ENCODE assay signal across 8 cellular contexts in the genomic region with DNA sequence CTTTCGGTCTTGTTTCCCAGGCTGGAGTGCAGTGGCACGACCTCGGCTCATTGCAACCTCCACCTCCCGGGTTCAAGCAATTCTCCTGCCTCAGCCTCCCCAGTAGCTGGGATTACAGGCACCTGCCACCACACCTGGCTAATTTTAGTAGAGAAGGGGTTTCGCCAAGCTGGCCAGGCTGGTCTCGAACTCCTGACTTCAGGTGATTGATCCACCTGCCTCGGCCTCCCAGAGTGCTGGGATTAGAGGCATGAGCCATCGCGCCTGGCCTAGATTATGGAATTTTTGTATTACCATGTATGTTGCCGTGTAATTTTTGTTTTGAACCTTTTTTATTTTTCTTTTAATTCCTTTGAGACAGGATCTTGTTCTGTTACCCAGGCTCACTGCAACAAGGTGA.
DNase-seq lines count a peak whose midpoint lies in the region; FAIRE-seq and TF ChIP-seq lines count a peak whose summit lies in the region.
"Not testable (repeated sequence)": the region's sequence is repeated elsewhere in the genome, so short reads cannot be mapped to it uniquely, and the experiment has no call there.

No MANE protein-coding gene starts in this region.

- WGBS in tibial nerve, 2 donors, result 76 to 79% methylated on average over 10 of the region's 10 CpGs

- peaks cover 11 to 20% (median 13%) of the 10 kb centered on the region in 4 donors for H3K4me1 Mint-ChIP-seq in CD4-positive, alpha-beta memory T cell
- peaks cover 28% of the 10 kb centered on the region for H3K4me1 Mint-ChIP-seq in activated CD4-positive, alpha-beta T cell treated with anti-CD3 and anti-CD28 coated beads, Interleukin-2, amount 10 ng/mL, durations not matched to agents 24 days and 14 days
- peaks cover 12% of the 10 kb centered on the region for H3K4me1 Mint-ChIP-seq in astrocyte (ENCODE audit: low read depth, unreplicated experiment)

- H3K4me3 ChIP-seq in CD4-positive, alpha-beta memory T cell (ENCODE audit: low read length in 2 of 2); NT2/D1 (ENCODE audit: insufficient read length, low read depth); astrocyte (ENCODE audit: insufficient read depth, low read depth, low read length); osteoblast (ENCODE audit: insufficient read depth, low read length): not testable (repeated sequence)
- H3K4me3 ChIP-seq in iPS-18a (ENCODE audit: low read length) (peak overlapping the region; percentile 90), tibial nerve (peak overlapping the region in 1 of 4 donors; percentile 49)

- H3K4me1 ChIP-seq in CD4-positive, alpha-beta memory T cell (ENCODE audit: insufficient read depth, low read length), result peaks cover 58% of the 10 kb centered on the region
- H3K4me1 ChIP-seq in NT2/D1 (ENCODE audit: insufficient read depth, insufficient read length), result not testable (repeated sequence)
- H3K4me1 ChIP-seq in astrocyte (ENCODE audit: insufficient read depth, low read length) (peaks cover 49% of the 10 kb centered on the region), iPS-18a (ENCODE audit: control insufficient read depth, low read depth, low read length) (peaks cover 15% of the 10 kb centered on the region), osteoblast (ENCODE audit: insufficient read depth, low read length) (peaks cover 42% of the 10 kb centered on the region), tibial nerve (peaks cover 0 to 38% (median 12%) of the 10 kb centered on the region in 4 donors)

- H3K27ac Mint-ChIP-seq in CD4-positive, alpha-beta memory T cell, result peak overlapping the region in 4 of 7 donors; percentile 15 to 76 (median 26)
- peak overlapping the region; percentile 73 for H3K27ac Mint-ChIP-seq in activated CD4-positive, alpha-beta T cell treated with anti-CD3 and anti-CD28 coated beads, Interleukin-2, amount 10 ng/mL, durations not matched to agents 24 days and 14 days
- H3K27ac Mint-ChIP-seq in astrocyte (ENCODE audit: unreplicated experiment), result peak overlapping the region; percentile 5

- H3K27ac ChIP-seq in CD4-positive, alpha-beta memory T cell (ENCODE audit: low read depth, low read length); iPS-18a (ENCODE audit: low read length): not testable (repeated sequence)
- H3K27ac ChIP-seq in astrocyte (ENCODE audit: low read depth, low read length) (peak overlapping the region; percentile 98), epithelial cell of prostate (peak overlapping the region; percentile 100), osteoblast (ENCODE audit: low read depth, low read length) (peak overlapping the region; percentile 99), tibial nerve (peak overlapping the region in 3 of 4 donors; percentile 85 to 97 (median 90))

- POLR2A ChIA-PET in CD4-positive, alpha-beta memory T cell (lab: Charles Lee; ENCODE audit: partially characterized antibody), result interaction anchor here (2.7 to 4.6 kb wide), 2 partner anchors 11 to 149 kb away, joined by 12 to 166 read pairs; no protein-coding TSS in a partner anchor

- peak overlapping the region; percentile 80 for H3K9ac ChIP-seq in NT2/D1 (ENCODE audit: insufficient read length, low read depth)
- H3K9ac ChIP-seq in astrocyte (ENCODE audit: low read length); iPS-18a (ENCODE audit: low read length): not testable (repeated sequence)

- H3K79me2 ChIP-seq in astrocyte (ENCODE audit: insufficient read depth, low read length), result peaks cover 13% of the 10 kb centered on the region
- H3K79me2 ChIP-seq in osteoblast (ENCODE audit: insufficient read depth, low read length), result not testable (repeated sequence)

- FAIRE-seq in astrocyte (lab: Jason Lieb, UNC), result not testable (repeated sequence)

- H2AFZ ChIP-seq in astrocyte (ENCODE audit: low read depth, low read length); osteoblast (ENCODE audit: low read length): not testable (repeated sequence)

- DNase-seq in CD4-positive, alpha-beta memory T cell; NT2/D1 (ENCODE audit: low read depth, low spot score); activated CD4-positive, alpha-beta T cell treated with anti-CD3 and anti-CD28 coated beads, Interleukin-2, amount 10 ng/mL, durations not matched to agents 24 days and 14 days; astrocyte (ENCODE audit: low read depth); epithelial cell of prostate (ENCODE audit: low read depth, low spot score); osteoblast (ENCODE audit: insufficient read length, low spot score, missing footprints); tibial nerve (ENCODE audit: low spot score in 2 of 2): not testable (repeated sequence)

- not testable (repeated sequence) for H3K36me3 Mint-ChIP-seq in CD4-positive, alpha-beta memory T cell; astrocyte (ENCODE audit: low read depth, unreplicated experiment)
- H3K36me3 Mint-ChIP-seq in activated CD4-positive, alpha-beta T cell treated with anti-CD3 and anti-CD28 coated beads, Interleukin-2, amount 10 ng/mL, durations not matched to agents 24 days and 14 days (ENCODE audit: low read depth), result peaks cover 11% of the 10 kb centered on the region

- TF ChIP-seq CTCF in astrocyte (IDR thresholded peaks at IDR 0.05; ENCODE audit: insufficient read depth, low read depth, low read length); osteoblast (IDR thresholded peaks at IDR 0.05; ENCODE audit: extremely low read depth, low read depth, low read length); tibial nerve (IDR thresholded peaks at IDR 0.05): not testable (repeated sequence)

- intact Hi-C loops in CD4-positive, alpha-beta memory T cell (cut with micrococcal nuclease), result not testable (repeated sequence)
- intact Hi-C loops in activated CD4-positive, alpha-beta T cell treated with anti-CD3 and anti-CD28 coated beads, Interleukin-2, amount 10 ng/mL, durations not matched to agents 24 days and 14 days (cut with micrococcal nuclease), result loop anchor here (10.0 kb wide), 1 partner anchor 962 kb away; no protein-coding TSS in a partner anchor

- not testable (repeated sequence) for H3K9me3 Mint-ChIP-seq in CD4-positive, alpha-beta memory T cell; activated CD4-positive, alpha-beta T cell treated with anti-CD3 and anti-CD28 coated beads, Interleukin-2, amount 10 ng/mL, durations not matched to agents 24 days and 14 days; astrocyte (ENCODE audit: unreplicated experiment)

- H3K4me2 ChIP-seq in astrocyte (ENCODE audit: low read length) (peak overlapping the region; percentile 88), osteoblast (ENCODE audit: insufficient read depth, low read length) (peak overlapping the region; percentile 87)

- not testable (repeated sequence) for H3K4me3 Mint-ChIP-seq in CD4-positive, alpha-beta memory T cell; astrocyte (ENCODE audit: unreplicated experiment)
- peak overlapping the region; percentile 31 for H3K4me3 Mint-ChIP-seq in activated CD4-positive, alpha-beta T cell treated with anti-CD3 and anti-CD28 coated beads, Interleukin-2, amount 10 ng/mL, durations not matched to agents 24 days and 14 days

- CTCF ChIA-PET in CD4-positive, alpha-beta memory T cell (lab: Charles Lee; ENCODE audit: partially characterized antibody), result interaction anchor here (1.4 to 4.0 kb wide), 2 partner anchors 12 to 21 kb away, joined by 6 to 52 read pairs; no protein-coding TSS in a partner anchor

- H3K27me3 ChIP-seq in CD4-positive, alpha-beta memory T cell (ENCODE audit: insufficient read depth, low read length); NT2/D1 (ENCODE audit: insufficient read depth, insufficient read length); astrocyte (ENCODE audit: insufficient read depth, low read length); iPS-18a (ENCODE audit: control insufficient read depth, insufficient read depth, low read length); osteoblast (ENCODE audit: insufficient read depth, low read length); tibial nerve: not testable (repeated sequence)

- H3K27me3 Mint-ChIP-seq in CD4-positive, alpha-beta memory T cell; activated CD4-positive, alpha-beta T cell treated with anti-CD3 and anti-CD28 coated beads, Interleukin-2, amount 10 ng/mL, durations not matched to agents 24 days and 14 days; astrocyte (ENCODE audit: low read depth, unreplicated experiment): not testable (repeated sequence)

- not testable (repeated sequence) for H3K9me3 ChIP-seq in CD4-positive, alpha-beta memory T cell (ENCODE audit: control insufficient read depth in 1 of 2, low read length in 2 of 2); NT2/D1 (ENCODE audit: insufficient read depth, low read length); astrocyte (ENCODE audit: insufficient read depth, low read depth, low read length); iPS-18a (ENCODE audit: control insufficient read depth, low read depth, low read length); osteoblast (ENCODE audit: low read depth, low read length); tibial nerve

- not testable (repeated sequence) for TF ChIP-seq POLR2A in tibial nerve (IDR thresholded peaks at IDR 0.05)

- H4K20me1 ChIP-seq in astrocyte (ENCODE audit: insufficient read depth, low read length); osteoblast (ENCODE audit: insufficient read depth, low read length): not testable (repeated sequence)

- not testable (repeated sequence) for TF ChIP-seq EP300 in tibial nerve (IDR thresholded peaks at IDR 0.05)

- not testable (repeated sequence) for H3K36me3 ChIP-seq in CD4-positive, alpha-beta memory T cell (ENCODE audit: insufficient read depth, low read length); astrocyte (ENCODE audit: insufficient read depth, low read length); osteoblast (ENCODE audit: insufficient read depth, low read length); tibial nerve
- H3K36me3 ChIP-seq in NT2/D1 (ENCODE audit: insufficient read depth, insufficient read length, low read length), result peaks cover 38% of the 10 kb centered on the region
- peaks cover 13% of the 10 kb centered on the region for H3K36me3 ChIP-seq in iPS-18a (ENCODE audit: control insufficient read depth, low read depth, low read length)

Comparison
In these comparisons a context has a peak if more than half of its experiments do, and no peak if none do; other contexts are left out.
1. H3K27ac Mint-ChIP-seq: peak in every context shown above with its lines; median percentile 73 in activated CD4-positive, alpha-beta T cell treated with anti-CD3 and anti-CD28 coated beads, Interleukin-2, amount 10 ng/mL, durations not matched to agents 24 days and 14 days; 26 in CD4-positive, alpha-beta memory T cell; 5 in astrocyte.